In the genomic region with DNA sequence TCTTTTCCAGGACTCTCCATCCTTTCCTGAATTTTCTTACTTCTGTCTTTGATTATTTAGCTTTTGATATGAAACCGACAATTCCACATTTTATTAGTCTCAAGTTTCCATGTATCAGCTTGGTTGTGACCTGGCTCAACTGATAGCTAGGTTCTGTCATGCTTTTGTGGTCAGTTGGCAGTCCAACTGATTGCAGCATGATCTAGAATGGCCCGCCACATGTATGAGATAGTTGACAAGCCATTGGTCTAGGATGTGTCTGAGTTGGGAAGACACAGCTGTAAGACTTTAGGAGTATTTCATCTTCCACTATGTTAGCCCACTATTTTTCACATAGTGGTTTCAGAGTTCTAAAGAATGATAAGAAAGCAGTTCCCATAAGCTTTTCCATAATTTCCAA, we compare ENCODE assay signal across 29 cellular contexts.
"Had no signal": no experiment of that assay in that cellular context is flagged by ENCODE, and none has a peak within 500 bp of the region (broad histone marks: within the 10 kb centered on the region; RNA-seq: fewer than 3 reads in every experiment).

No MANE protein-coding gene starts in this region.

- DNase-seq: stimulated activated CD4-positive, alpha-beta T cell treated with anti-CD3 and anti-CD28 coated beads, Interleukin-2, amount 100 ng/mL, for 48 hours; stimulated activated CD4-positive, alpha-beta T cell treated with anti-CD3 and anti-CD28 coated beads, Interleukin-4, amount 100 ng/mL, for 1 hour; stimulated activated CD4-positive, alpha-beta T cell treated with anti-CD3 and anti-CD28 coated beads, Interleukin-4, amount 100 ng/mL, for 24 hours; stimulated activated CD4-positive, alpha-beta T cell treated with anti-CD3 and anti-CD28 coated beads, Interleukin-4, amount 100 ng/mL, for 4 hours; stimulated activated CD8-positive, alpha-beta memory T cell treated with anti-CD3 and anti-CD28 coated beads, Interleukin-4, amount 100 ng/mL, for 48 hours; stimulated activated naive B cell treated with anti-CD40 and anti-IgM and Interleukin-4, amounts not matched to agents 10 μg/mL and 1 μg/mL and 100 μg/mL, for 72 hours; stimulated activated naive CD4-positive, alpha-beta T cell; stimulated activated naive CD4-positive, alpha-beta T cell treated with Interleukin-2 at 50 U/mL for 16 hours; stimulated activated naive CD8-positive, alpha-beta T cell treated with anti-CD3 and anti-CD28 coated beads, Interleukin-15, amount 100 ng/mL, for 72 hours; stimulated activated naive CD8-positive, alpha-beta T cell treated with anti-CD3 and anti-CD28 coated beads, Interleukin-15, Interleukin-2, amounts not matched to agents 100 U/mL and 50 U/mL, for 24 hours; stomach; substantia nigra; testis; thyroid gland; tibial artery; transverse colon; trophoblast cell; upper lobe of left lung; upper lobe of right lung; uterus had no signal

- H3K36me3 Mint-ChIP-seq: stimulated activated effector memory CD8-positive, alpha-beta T cell treated with anti-CD3 and anti-CD28 coated beads, Interleukin-12 subunit alpha, Interleukin-12 subunit beta, amount 100 ng/mL, for 72 hours; stimulated activated memory B cell treated with anti-CD40 and anti-IgM and Interleukin-4, amounts not matched to agents 10 μg/mL and 1 μg/mL and 100 μg/mL, for 72 hours; stimulated activated naive B cell treated with anti-CD40 and anti-IgM and Interleukin-4, amounts not matched to agents 10 μg/mL and 1 μg/mL and 100 μg/mL, for 72 hours; type B pancreatic cell had no signal

- H3K36me3 ChIP-seq: stomach, suprapubic skin, thoracic aorta, thyroid gland, tibial artery, tibial nerve, transverse colon, upper lobe of left lung, upper lobe of right lung, uterus, vagina had no signal

- H3K27me3 Mint-ChIP-seq: stimulated activated memory B cell treated with anti-CD40 and anti-IgM and Interleukin-4, amounts not matched to agents 10 μg/mL and 1 μg/mL and 100 μg/mL, for 72 hours; stimulated activated naive B cell treated with anti-CD40 and anti-IgM and Interleukin-4, amounts not matched to agents 10 μg/mL and 1 μg/mL and 100 μg/mL, for 72 hours; stimulated activated naive CD8-positive, alpha-beta T cell treated with anti-CD3 and anti-CD28 coated beads, Interleukin-15, amount 100 ng/mL, for 72 hours; stimulated activated naive CD8-positive, alpha-beta T cell treated with anti-CD3 and anti-CD28 coated beads, Interleukin-15, Interleukin-2, amounts not matched to agents 100 ng/mL and 50 ng/mL, for 24 hours; type B pancreatic cell had no signal

- H3K27me3 ChIP-seq: stomach, suprapubic skin, testis, thyroid gland, tibial artery, tibial nerve, transverse colon, upper lobe of left lung, upper lobe of right lung, uterus, vagina had no signal

- ATAC-seq: stimulated activated effector memory CD8-positive, alpha-beta T cell treated with anti-CD3 and anti-CD28 coated beads, Interleukin-12 subunit alpha, Interleukin-12 subunit beta, amount 100 ng/mL, for 72 hours; stimulated activated memory B cell treated with anti-CD40 and anti-IgM and Interleukin-4, amounts not matched to agents 10 μg/mL and 1 μg/mL and 100 μg/mL, for 72 hours; stimulated activated naive B cell treated with anti-CD40 and anti-IgM and Interleukin-4, amounts not matched to agents 10 μg/mL and 1 μg/mL and 100 μg/mL, for 72 hours; stimulated activated naive CD8-positive, alpha-beta T cell treated with anti-CD3 and anti-CD28 coated beads, Interleukin-15, amount 100 ng/mL, for 72 hours; stimulated activated naive CD8-positive, alpha-beta T cell treated with anti-CD3 and anti-CD28 coated beads, Interleukin-15, Interleukin-2, amounts not matched to agents 100 U/mL and 50 U/mL, for 24 hours; upper lobe of right lung had no signal

- H3K27ac Mint-ChIP-seq: stimulated activated effector memory CD8-positive, alpha-beta T cell treated with anti-CD3 and anti-CD28 coated beads, Interleukin-12 subunit alpha, Interleukin-12 subunit beta, amount 100 ng/mL, for 72 hours; stimulated activated memory B cell treated with anti-CD40 and anti-IgM and Interleukin-4, amounts not matched to agents 10 μg/mL and 1 μg/mL and 100 μg/mL, for 72 hours; stimulated activated naive B cell treated with anti-CD40 and anti-IgM and Interleukin-4, amounts not matched to agents 10 μg/mL and 1 μg/mL and 100 μg/mL, for 72 hours; stimulated activated naive CD8-positive, alpha-beta T cell treated with anti-CD3 and anti-CD28 coated beads, Interleukin-15, amount 100 ng/mL, for 72 hours; stimulated activated naive CD8-positive, alpha-beta T cell treated with anti-CD3 and anti-CD28 coated beads, Interleukin-15, Interleukin-2, amounts not matched to agents 100 ng/mL and 50 ng/mL, for 24 hours; type B pancreatic cell had no signal

- H3K4me1 Mint-ChIP-seq: stimulated activated effector memory CD8-positive, alpha-beta T cell treated with anti-CD3 and anti-CD28 coated beads, Interleukin-12 subunit alpha, Interleukin-12 subunit beta, amount 100 ng/mL, for 72 hours; stimulated activated memory B cell treated with anti-CD40 and anti-IgM and Interleukin-4, amounts not matched to agents 10 μg/mL and 1 μg/mL and 100 μg/mL, for 72 hours; stimulated activated naive B cell treated with anti-CD40 and anti-IgM and Interleukin-4, amounts not matched to agents 10 μg/mL and 1 μg/mL and 100 μg/mL, for 72 hours; stimulated activated naive CD8-positive, alpha-beta T cell treated with anti-CD3 and anti-CD28 coated beads, Interleukin-15, amount 100 ng/mL, for 72 hours had no signal

- H3K4me3 ChIP-seq: stomach, suprapubic skin, testis, thoracic aorta, thyroid gland, tibial artery, tibial nerve, transverse colon, upper lobe of left lung, upper lobe of right lung, uterus, vagina had no signal

- FAIRE-seq: urothelium cell line had no signal

- H3K4me3 Mint-ChIP-seq: stimulated activated effector memory CD8-positive, alpha-beta T cell treated with anti-CD3 and anti-CD28 coated beads, Interleukin-12 subunit alpha, Interleukin-12 subunit beta, amount 100 ng/mL, for 72 hours; stimulated activated memory B cell treated with anti-CD40 and anti-IgM and Interleukin-4, amounts not matched to agents 10 μg/mL and 1 μg/mL and 100 μg/mL, for 72 hours; stimulated activated naive B cell treated with anti-CD40 and anti-IgM and Interleukin-4, amounts not matched to agents 10 μg/mL and 1 μg/mL and 100 μg/mL, for 72 hours; stimulated activated naive CD8-positive, alpha-beta T cell treated with anti-CD3 and anti-CD28 coated beads, Interleukin-15, amount 100 ng/mL, for 72 hours; stimulated activated naive CD8-positive, alpha-beta T cell treated with anti-CD3 and anti-CD28 coated beads, Interleukin-15, Interleukin-2, amounts not matched to agents 100 ng/mL and 50 ng/mL, for 24 hours; type B pancreatic cell had no signal

- H3K27ac ChIP-seq: stomach, suprapubic skin, testis, thoracic aorta, thyroid gland, tibial artery, tibial nerve, transverse colon, upper lobe of left lung, upper lobe of right lung, uterus, vagina had no signal

- H3K4me1 ChIP-seq: stomach, suprapubic skin, testis, thyroid gland, tibial artery, tibial nerve, transverse colon, upper lobe of left lung, upper lobe of right lung, uterus, vagina had no signal

- H3K9me3 ChIP-seq: suprapubic skin, testis, thoracic aorta, thyroid gland, tibial artery, transverse colon, upper lobe of right lung, uterus, vagina had no signal

- H3K9me3 Mint-ChIP-seq: type B pancreatic cell had no signal
